Comparison of ENCODE assay signal across 22 cellular contexts in the genomic region with DNA sequence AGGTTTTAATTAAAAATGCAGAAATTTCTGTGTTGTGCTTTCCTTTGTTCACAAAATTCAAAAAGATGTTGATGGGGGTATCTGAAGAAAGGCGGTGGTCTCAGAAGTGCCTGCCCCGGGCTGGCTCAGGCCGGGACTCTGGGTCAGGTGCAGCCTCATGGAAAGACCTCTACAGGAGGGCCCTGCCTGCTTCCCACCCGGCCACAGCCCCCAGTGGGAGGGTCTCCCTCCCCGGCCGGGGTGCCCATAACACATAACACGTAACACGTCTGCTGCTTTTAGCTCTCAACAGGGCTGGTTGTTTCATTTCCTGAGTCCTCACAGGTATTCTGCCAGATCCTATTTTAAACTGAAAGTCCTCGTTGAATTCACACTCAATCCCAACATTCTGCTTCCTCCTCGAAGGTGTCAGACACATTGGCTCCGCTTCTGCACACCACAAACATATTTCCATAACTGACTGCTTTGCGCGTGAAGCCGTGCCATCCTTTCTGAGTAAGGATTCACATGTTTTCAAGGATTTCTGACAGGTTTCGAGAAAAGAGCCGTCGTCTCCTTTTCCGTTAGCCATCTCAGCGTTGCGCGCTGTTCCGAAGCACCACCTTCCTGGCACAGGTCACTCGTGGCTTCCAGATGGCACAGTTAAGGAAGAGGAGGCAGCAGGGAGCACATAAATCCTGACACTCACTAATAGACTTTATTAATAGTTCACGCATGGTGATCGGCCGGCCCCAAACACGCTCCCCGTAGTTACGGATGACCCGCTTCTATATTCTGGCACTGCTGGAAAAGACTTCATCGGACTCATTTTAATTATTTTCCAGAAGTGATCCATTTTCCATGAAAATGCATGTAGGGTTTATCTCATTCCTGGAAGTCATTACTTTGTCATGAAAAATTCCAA.
DNase-seq lines count a peak whose midpoint lies in the region; ATAC-seq and TF ChIP-seq lines count a peak whose summit lies in the region.
"Had no signal": no experiment of that assay in that cellular context is flagged by ENCODE, and none has a peak within 500 bp of the region (broad histone marks: within the 10 kb centered on the region; RNA-seq: fewer than 3 reads in every experiment).

No MANE protein-coding gene starts in this region.

- no peaks in the 10 kb centered on the region for H3K9me3 Mint-ChIP-seq in activated naive CD4-positive, alpha-beta T cell treated with anti-CD3 and anti-CD28 coated beads, Interleukin-2, amount 10 ng/mL, durations not matched to agents 7 days and 5 days
- peaks cover 6% of the 10 kb centered on the region for H3K9me3 Mint-ChIP-seq in osteocyte (ENCODE audit: unreplicated experiment)
- H3K9me3 Mint-ChIP-seq: CD4-positive, CD25-positive, alpha-beta regulatory T cell had no signal

- no peak for TF ChIP-seq POLR2A in spleen (IDR thresholded peaks at IDR 0.05)

- H3K36me3 Mint-ChIP-seq in activated naive CD4-positive, alpha-beta T cell treated with anti-CD3 and anti-CD28 coated beads, Interleukin-2, amount 10 ng/mL, durations not matched to agents 7 days and 5 days: no peaks in the 10 kb centered on the region
- H3K36me3 Mint-ChIP-seq in osteocyte (ENCODE audit: unreplicated experiment): no peaks in the 10 kb centered on the region
- H3K36me3 Mint-ChIP-seq: CD4-positive, CD25-positive, alpha-beta regulatory T cell; IgD-negative memory B cell had no signal

- no peak overlapping the region for H3K27ac Mint-ChIP-seq in activated naive CD4-positive, alpha-beta T cell treated with anti-CD3 and anti-CD28 coated beads, Interleukin-2, amount 10 ng/mL, durations not matched to agents 7 days and 5 days
- no peak overlapping the region for H3K27ac Mint-ChIP-seq in osteocyte (ENCODE audit: unreplicated experiment)
- H3K27ac Mint-ChIP-seq: CD4-positive, CD25-positive, alpha-beta regulatory T cell; IgD-negative memory B cell had no signal

- no peaks in the 10 kb centered on the region for H3K4me1 Mint-ChIP-seq in activated naive CD4-positive, alpha-beta T cell treated with anti-CD3 and anti-CD28 coated beads, Interleukin-2, amount 10 ng/mL, durations not matched to agents 7 days and 5 days
- no peaks in the 10 kb centered on the region for H3K4me1 Mint-ChIP-seq in osteocyte (ENCODE audit: unreplicated experiment)
- H3K4me1 Mint-ChIP-seq: CD4-positive, CD25-positive, alpha-beta regulatory T cell; IgD-negative memory B cell had no signal

- H3K4me3 Mint-ChIP-seq in activated naive CD4-positive, alpha-beta T cell treated with anti-CD3 and anti-CD28 coated beads, Interleukin-2, amount 10 ng/mL, durations not matched to agents 7 days and 5 days: no peak overlapping the region
- H3K4me3 Mint-ChIP-seq in osteocyte (ENCODE audit: unreplicated experiment): no peak overlapping the region
- H3K4me3 Mint-ChIP-seq: CD4-positive, CD25-positive, alpha-beta regulatory T cell; IgD-negative memory B cell had no signal

- WGBS in spleen, 5 donors: 82 to 88% (median 86%) methylated on average over 31 of the region's 31 CpGs

- no peak for TF ChIP-seq CTCF in osteocyte (IDR thresholded peaks at IDR 0.05)
- TF ChIP-seq CTCF in spleen (IDR thresholded peaks at IDR 0.05 in 8 of 11, conservative IDR thresholded peaks at IDR 0.05 in 3 of 11): no peak

- intact Hi-C loops in spleen (cut with DNase I; ENCODE audit: low total_unique reads): no loop called here

- H3K36me3 ChIP-seq in spleen: no peaks in the 10 kb centered on the region
- H3K36me3 ChIP-seq: BE2C, HAP-1, Peyer's patch had no signal

- peaks cover 0 to 31% (median 0%) of the 10 kb centered on the region in 7 donors for H3K27me3 ChIP-seq in spleen (replicated peaks in 1 of 7)
- H3K27me3 ChIP-seq: BE2C, Peyer's patch had no signal

- peak; percentile 3 for DNase-seq in activated naive CD4-positive, alpha-beta T cell treated with anti-CD3 and anti-CD28 coated beads, Interleukin-2, amount 10 ng/mL, durations not matched to agents 7 days and 5 days
- no peak for DNase-seq in activated naive CD4-positive, alpha-beta T cell (lab: John Stamatoyannopoulos, UW)
- peak; percentile 23 for DNase-seq in left lobe of liver (ENCODE audit: low spot score)
- DNase-seq in osteocyte (ENCODE audit: extremely low spot score, unreplicated experiment): peak; percentile 76
- DNase-seq in NCI-H82 (lab: John Stamatoyannopoulos, UW): no peak
- no peak for DNase-seq in spleen
- DNase-seq in NCI-H524 treated with DMSO at 0.1 percent for 48 hours (lab: John Stamatoyannopoulos, UW): no peak
- DNase-seq: BE2C; CD4-positive, CD25-positive, alpha-beta regulatory T cell; COR-L47; GDM1; Karpas-422; NCI-H1436; NCI-H1930; NCI-H345; NCI-H69; NK-92 treated with Interleukin-12 subunit alpha and Interleukin-12 subunit beta, amount 100 ng/mL, for 24 hours had no signal

- H3K27me3 Mint-ChIP-seq in activated naive CD4-positive, alpha-beta T cell treated with anti-CD3 and anti-CD28 coated beads, Interleukin-2, amount 10 ng/mL, durations not matched to agents 7 days and 5 days: no peaks in the 10 kb centered on the region
- no peaks in the 10 kb centered on the region for H3K27me3 Mint-ChIP-seq in osteocyte (ENCODE audit: unreplicated experiment)

- ATAC-seq in left lobe of liver (no peak), HG03521 (IDR thresholded peaks at IDR 0.05; ENCODE audit: unreplicated experiment) (no peak)
- ATAC-seq: Right ventricle myocardium inferior had no signal

- CTCF ChIA-PET in activated naive CD4-positive, alpha-beta T cell treated with anti-CD3 and anti-CD28 coated beads, Interleukin-2, amount 10 ng/mL, durations not matched to agents 7 days and 5 days (lab: Charles Lee): no interaction called here

- H3K9me3 ChIP-seq in spleen: peaks cover 0 to 6% (median 0%) of the 10 kb centered on the region in 8 donors
- H3K9me3 ChIP-seq: BE2C, HAP-1, Peyer's patch had no signal

- H3K4me1 ChIP-seq in spleen: no peaks in the 10 kb centered on the region
- H3K4me1 ChIP-seq: BE2C, HAP-1, Peyer's patch had no signal

- no peak overlapping the region for H3K4me3 ChIP-seq in spleen
- H3K4me3 ChIP-seq: HAP-1, Peyer's patch had no signal

- no peak overlapping the region for H3K27ac ChIP-seq in spleen
- H3K27ac ChIP-seq: Peyer's patch had no signal

Comparison
In these comparisons a context has a peak if more than half of its experiments do, and no peak if none do; other contexts are left out.
1. DNase-seq: peak in activated naive CD4-positive, alpha-beta T cell treated with anti-CD3 and anti-CD28 coated beads, Interleukin-2, amount 10 ng/mL, durations not matched to agents 7 days and 5 days (single experiment), left lobe of liver (single experiment) and osteocyte (single experiment); none in activated naive CD4-positive, alpha-beta T cell (0 of 4), NCI-H82 (single experiment), spleen (single experiment) and NCI-H524 treated with DMSO at 0.1 percent for 48 hours (single experiment).